32 cellular contexts compared by ENCODE assay signal in genomic region chr20:23298926-23299672, GRCh38. TPM values are rescaled to one million over a fixed set of nuclear protein-coding genes. Genes with fewer than 3 reads are reported as not detected.
DNase-seq lines count a peak whose midpoint lies in the region; ATAC-seq and TF ChIP-seq lines count a peak whose summit lies in the region.
"Had no signal": no experiment of that assay in that cellular context is flagged by ENCODE, and none has a peak within 500 bp of the region (broad histone marks: within the 10 kb centered on the region; RNA-seq: fewer than 3 reads in every experiment).

No MANE protein-coding gene starts in this region.

- peaks cover 0 to 48% (median 39%) of the 10 kb centered on the region in 10 experiments; a peak in 18 of 20 replicates for H3K4me1 ChIP-seq in BLaER1 treated with 17β-estradiol and CSF1 and Interleukin-3, amounts not matched to agents 10 nM and 100 nM
- H3K4me1 ChIP-seq in sigmoid colon (no peaks in the 10 kb centered on the region), PC-9 (replicated peaks; ENCODE audit: insufficient read depth) (no peaks in the 10 kb centered on the region), heart left ventricle (peaks cover 0 to 9% (median 4%) of the 10 kb centered on the region in 12 donors)
- H3K4me1 ChIP-seq: BE2C, right atrium auricular region had no signal

- TF ChIP-seq EP300 in sigmoid colon (IDR thresholded peaks at IDR 0.05), result no peak

- H3K9me2 ChIP-seq in PC-9 (ENCODE audit: insufficient read depth), result no peaks in the 10 kb centered on the region

- H3K27ac ChIP-seq in BLaER1 treated with 17β-estradiol and CSF1 and Interleukin-3, amounts not matched to agents 10 nM and 100 nM, result no peak overlapping the region
- peak overlapping the region in 1 of 2 donors; percentile 66 for H3K27ac ChIP-seq in coronary artery
- no peak overlapping the region for H3K27ac ChIP-seq in sigmoid colon
- no peak overlapping the region for H3K27ac ChIP-seq in PC-9
- no peak overlapping the region for H3K27ac ChIP-seq in heart left ventricle
- H3K27ac ChIP-seq: gastrocnemius medialis, HL-60, right atrium auricular region, thoracic aorta had no signal

- intact Hi-C loops in sigmoid colon (cut with DNase I), result no loop called here
- intact Hi-C loops in PC-9 (cut with micrococcal nuclease; ENCODE audit: unreplicated experiment), result no loop called here
- intact Hi-C loops in heart left ventricle (cut with DNase I), result no loop called here

- no peaks in the 10 kb centered on the region; a peak in 1 of 22 replicates for H4K20me1 ChIP-seq in BLaER1 treated with 17β-estradiol and CSF1 and Interleukin-3, amounts not matched to agents 10 nM and 100 nM
- H4K20me1 ChIP-seq in PC-9 (ENCODE audit: insufficient read depth), result no peaks in the 10 kb centered on the region

- BruUV-seq in PC-9 (replicated peaks; lab: Mats Ljungman, UMichigan), result no TSS peak

- H3K27me3 ChIP-seq in BLaER1 treated with 17β-estradiol and CSF1 and Interleukin-3, amounts not matched to agents 10 nM and 100 nM, result peaks cover 0 to 8% (median 0%) of the 10 kb centered on the region in 11 experiments; a peak in 1 of 22 replicates
- H3K27me3 ChIP-seq in sigmoid colon, result no peaks in the 10 kb centered on the region
- peaks cover 35% of the 10 kb centered on the region for H3K27me3 ChIP-seq in PC-9 (ENCODE audit: insufficient read depth, low read depth)
- H3K27me3 ChIP-seq in heart left ventricle, result no peaks in the 10 kb centered on the region
- H3K27me3 ChIP-seq: BE2C, gastrocnemius medialis, right atrium auricular region had no signal

- no peaks in the 10 kb centered on the region for H3K36me3 Mint-ChIP-seq in stimulated activated memory B cell treated with anti-CD40 and anti-IgM and Interleukin-4, amounts not matched to agents 10 μg/mL and 1 μg/mL and 100 μg/mL, for 72 hours
- H3K36me3 Mint-ChIP-seq: activated CD8-positive, alpha-beta memory T cell treated with anti-CD3 and anti-CD28 coated beads, Interleukin-2, amount 10 ng/mL, durations not matched to agents 7 days and 5 days; brain had no signal

- H3K9me3 ChIP-seq in BLaER1 treated with 17β-estradiol and CSF1 and Interleukin-3, amounts not matched to agents 10 nM and 100 nM (replicated peaks in 1 of 11), result peaks cover 0 to 17% (median 0%) of the 10 kb centered on the region in 11 experiments; a peak in 2 of 22 replicates
- no peaks in the 10 kb centered on the region for H3K9me3 ChIP-seq in sigmoid colon
- H3K9me3 ChIP-seq in PC-9 (ENCODE audit: insufficient read depth, low read depth), result no peaks in the 10 kb centered on the region
- no peaks in the 10 kb centered on the region for H3K9me3 ChIP-seq in heart left ventricle
- H3K9me3 ChIP-seq: BE2C, gastrocnemius medialis, right atrium auricular region, thoracic aorta had no signal

- H3K9ac ChIP-seq in BLaER1 treated with 17β-estradiol and CSF1 and Interleukin-3, amounts not matched to agents 10 nM and 100 nM, result no peak overlapping the region

- peaks cover 19% of the 10 kb centered on the region for H3K27me3 Mint-ChIP-seq in stimulated activated memory B cell treated with anti-CD40 and anti-IgM and Interleukin-4, amounts not matched to agents 10 μg/mL and 1 μg/mL and 100 μg/mL, for 72 hours
- H3K27me3 Mint-ChIP-seq: activated CD8-positive, alpha-beta memory T cell treated with anti-CD3 and anti-CD28 coated beads, Interleukin-2, amount 10 ng/mL, durations not matched to agents 7 days and 5 days; activated naive CD8-positive, alpha-beta T cell treated with anti-CD3 and anti-CD28 coated beads, Interleukin-2, amount 50 U/mL, for 24 hours had no signal

- no peaks in the 10 kb centered on the region for H3K9me3 Mint-ChIP-seq in stimulated activated memory B cell treated with anti-CD40 and anti-IgM and Interleukin-4, amounts not matched to agents 10 μg/mL and 1 μg/mL and 100 μg/mL, for 72 hours
- H3K9me3 Mint-ChIP-seq: activated B cell treated with CpG ODN at 0.5 μM for 24 hours; activated naive CD8-positive, alpha-beta T cell treated with anti-CD3 and anti-CD28 coated beads, Interleukin-2, amount 50 U/mL, for 24 hours; neural crest cell had no signal

- POLR2A ChIA-PET in PC-9 (lab: Charles Lee; ENCODE audit: unreplicated experiment), result no interaction called here

- H2AFZ ChIP-seq in PC-9, result no peak overlapping the region

- no peak overlapping the region for H3K4me3 Mint-ChIP-seq in stimulated activated memory B cell treated with anti-CD40 and anti-IgM and Interleukin-4, amounts not matched to agents 10 μg/mL and 1 μg/mL and 100 μg/mL, for 72 hours
- H3K4me3 Mint-ChIP-seq: activated B cell treated with CpG ODN at 0.5 μM for 24 hours; activated CD8-positive, alpha-beta memory T cell treated with anti-CD3 and anti-CD28 coated beads, Interleukin-2, amount 10 ng/mL, durations not matched to agents 7 days and 5 days; activated naive CD8-positive, alpha-beta T cell treated with anti-CD3 and anti-CD28 coated beads, Interleukin-2, amount 50 U/mL, for 24 hours; brain; neural crest cell had no signal

- H3K4me1 Mint-ChIP-seq in stimulated activated memory B cell treated with anti-CD40 and anti-IgM and Interleukin-4, amounts not matched to agents 10 μg/mL and 1 μg/mL and 100 μg/mL, for 72 hours, result no peaks in the 10 kb centered on the region
- H3K4me1 Mint-ChIP-seq: activated B cell treated with CpG ODN at 0.5 μM for 24 hours; activated CD8-positive, alpha-beta memory T cell treated with anti-CD3 and anti-CD28 coated beads, Interleukin-2, amount 10 ng/mL, durations not matched to agents 7 days and 5 days; activated naive CD8-positive, alpha-beta T cell treated with anti-CD3 and anti-CD28 coated beads, Interleukin-2, amount 50 U/mL, for 24 hours had no signal

- no peak overlapping the region for H3K4me3 ChIP-seq in BLaER1 treated with 17β-estradiol and CSF1 and Interleukin-3, amounts not matched to agents 10 nM and 100 nM
- no peak overlapping the region for H3K4me3 ChIP-seq in coronary artery
- no peak overlapping the region for H3K4me3 ChIP-seq in sigmoid colon
- H3K4me3 ChIP-seq in PC-9, result no peak overlapping the region
- no peak overlapping the region for H3K4me3 ChIP-seq in heart left ventricle
- H3K4me3 ChIP-seq: gastrocnemius medialis, right atrium auricular region, thoracic aorta had no signal

- no peaks in the 10 kb centered on the region for H3F3A ChIP-seq in PC-9 (ENCODE audit: insufficient read depth, low read depth)

- no peak for ATAC-seq in GM19395 (IDR thresholded peaks at IDR 0.05; ENCODE audit: unreplicated experiment)
- no peak for ATAC-seq in stimulated activated memory B cell treated with anti-CD40 and anti-IgM and Interleukin-4, amounts not matched to agents 10 μg/mL and 1 μg/mL and 100 μg/mL, for 72 hours
- ATAC-seq in heart left ventricle, result no peak
- ATAC-seq: activated CD8-positive, alpha-beta memory T cell treated with anti-CD3 and anti-CD28 coated beads, Interleukin-2, amount 10 ng/mL, durations not matched to agents 7 days and 5 days; activated naive CD8-positive, alpha-beta T cell treated with anti-CD3 and anti-CD28 coated beads, Interleukin-2, amount 50 U/mL, for 24 hours; gastrocnemius medialis; left colon; PC-3 had no signal

- DNase-seq in RPMI7951 (ENCODE audit: low read depth), result peak; percentile 15
- peak; percentile 63 for DNase-seq in coronary artery (ENCODE audit: low spot score)
- DNase-seq in sigmoid colon, result peak; percentile 62
- DNase-seq in PC-9, result no peak
- DNase-seq in heart left ventricle, result no peak
- DNase-seq: activated B cell treated with CpG ODN at 0.5 μM for 24 hours; activated CD8-positive, alpha-beta memory T cell treated with anti-CD3 and anti-CD28 coated beads, Interleukin-2, amount 10 ng/mL, durations not matched to agents 7 days and 5 days; activated naive CD8-positive, alpha-beta T cell treated with anti-CD3 and anti-CD28 coated beads, Interleukin-2, amount 50 U/mL, for 24 hours; activated T-cell treated with anti-CD3 and anti-CD28 coated beads, Interleukin-2, amount 50 U/mL, for 48 hours; BE2C; effector memory CD4-positive, alpha-beta T cell; erythroblast; gastrocnemius medialis; hippocampal formation; Kasumi-1; left colon; NCI-H1048; NCI-H1694 treated with DMSO at 0.1 percent for 48 hours; NCI-H2171; NCI-H526; NK-92 treated with Interleukin-12 subunit alpha and Interleukin-12 subunit beta, amount 100 ng/mL, for 24 hours; PC-3; SHP77; stimulated activated naive CD4-positive, alpha-beta T cell treated with Interleukin-2 at 50 U/mL for 16 hours had no signal

- H3K4me2 ChIP-seq in BLaER1 treated with 17β-estradiol and CSF1 and Interleukin-3, amounts not matched to agents 10 nM and 100 nM, result peak overlapping the region in 10 of 11 experiments; percentile 23 to 79 (median 72); a peak in 18 of 22 replicates
- no peak overlapping the region for H3K4me2 ChIP-seq in PC-9

- CTCF ChIA-PET in PC-9 (lab: Charles Lee), result no interaction called here

- no peaks in the 10 kb centered on the region for H3K36me3 ChIP-seq in BLaER1 treated with 17β-estradiol and CSF1 and Interleukin-3, amounts not matched to agents 10 nM and 100 nM
- H3K36me3 ChIP-seq in sigmoid colon (no peaks in the 10 kb centered on the region), PC-9 (ENCODE audit: low read depth) (no peaks in the 10 kb centered on the region), heart left ventricle (no peaks in the 10 kb centered on the region)
- H3K36me3 ChIP-seq: BE2C, gastrocnemius medialis, right atrium auricular region, thoracic aorta had no signal

- no peak for TF ChIP-seq POLR2A in sigmoid colon (IDR thresholded peaks at IDR 0.05)
- TF ChIP-seq POLR2A in heart left ventricle (IDR thresholded peaks at IDR 0.05), result no peak

- TF ChIP-seq CTCF in coronary artery (IDR thresholded peaks at IDR 0.05), result no peak
- no peak for TF ChIP-seq CTCF in sigmoid colon (IDR thresholded peaks at IDR 0.05)
- no peak for TF ChIP-seq CTCF in PC-9 (conservative IDR thresholded peaks at IDR 0.05)
- no peak for TF ChIP-seq CTCF in heart left ventricle (IDR thresholded peaks at IDR 0.05)

- 89 to 91% methylated on average over 6 of the region's 6 CpGs for WGBS in sigmoid colon, 2 donors
- 83 to 94% (median 89%) methylated on average over 3 to 6 of the region's 6 CpGs for WGBS in heart left ventricle, 4 donors

- no peak overlapping the region for H3K27ac Mint-ChIP-seq in stimulated activated memory B cell treated with anti-CD40 and anti-IgM and Interleukin-4, amounts not matched to agents 10 μg/mL and 1 μg/mL and 100 μg/mL, for 72 hours
- H3K27ac Mint-ChIP-seq: activated B cell treated with CpG ODN at 0.5 μM for 24 hours; activated CD8-positive, alpha-beta memory T cell treated with anti-CD3 and anti-CD28 coated beads, Interleukin-2, amount 10 ng/mL, durations not matched to agents 7 days and 5 days; activated naive CD8-positive, alpha-beta T cell treated with anti-CD3 and anti-CD28 coated beads, Interleukin-2, amount 50 U/mL, for 24 hours; brain had no signal

- no peaks in the 10 kb centered on the region for H3K79me2 ChIP-seq in PC-9 (ENCODE audit: low read depth)

RNA-seq across cellular contexts. Expression of gene NXT1, which starts 51.5 kb away (rescaled TPM):
- 74.9 and 96.8 TPM in 2 replicates for total RNA-seq in RPMI7951 (2014; rRNA removed; shearing (Covaris generic))
- total RNA-seq in sigmoid colon (10 to 100 TPM; 19.9 to 57.6 (median 29.3) TPM), PC-9 (2021) (29.8 and 30.9 TPM in 2 replicates), heart left ventricle (10 to 100 TPM in 3 of 9 donors, 1 to 10 TPM in 6; 4.2 to 13.8 (median 9.1) TPM)
- polyA plus RNA-seq in sigmoid colon (10 to 100 TPM in 2 of 3 donors, 1 to 10 TPM in 1; 8.1 to 22.3 (median 10.8) TPM), heart left ventricle (10 to 100 TPM in 1 of 2 donors, 1 to 10 TPM in 1; 5.7 to 20.1 TPM)

Comparison
In these comparisons a context has a peak if more than half of its experiments do, and no peak if none do; other contexts are left out.
1. DNase-seq: peak in RPMI7951 (single experiment), coronary artery (single experiment) and sigmoid colon (single experiment); none in PC-9 (0 of 2) and heart left ventricle (0 of 5).